Comparison of ENCODE assay signal across 1 cellular context in genomic region chr2:203720011-203720410, GRCh38.
TF ChIP-seq lines count a peak whose summit lies in the region.

No MANE protein-coding gene starts in this region.

TF ChIP-seq in H1, 55 proteins besides CTCF, POLR2A, EP300 and RAD21 (continued from another document):
- TF ChIP-seq BRCA1 (IDR thresholded peaks at IDR 0.05; ENCODE audit: low read depth, low read length): no peak
